In the genomic region with DNA sequence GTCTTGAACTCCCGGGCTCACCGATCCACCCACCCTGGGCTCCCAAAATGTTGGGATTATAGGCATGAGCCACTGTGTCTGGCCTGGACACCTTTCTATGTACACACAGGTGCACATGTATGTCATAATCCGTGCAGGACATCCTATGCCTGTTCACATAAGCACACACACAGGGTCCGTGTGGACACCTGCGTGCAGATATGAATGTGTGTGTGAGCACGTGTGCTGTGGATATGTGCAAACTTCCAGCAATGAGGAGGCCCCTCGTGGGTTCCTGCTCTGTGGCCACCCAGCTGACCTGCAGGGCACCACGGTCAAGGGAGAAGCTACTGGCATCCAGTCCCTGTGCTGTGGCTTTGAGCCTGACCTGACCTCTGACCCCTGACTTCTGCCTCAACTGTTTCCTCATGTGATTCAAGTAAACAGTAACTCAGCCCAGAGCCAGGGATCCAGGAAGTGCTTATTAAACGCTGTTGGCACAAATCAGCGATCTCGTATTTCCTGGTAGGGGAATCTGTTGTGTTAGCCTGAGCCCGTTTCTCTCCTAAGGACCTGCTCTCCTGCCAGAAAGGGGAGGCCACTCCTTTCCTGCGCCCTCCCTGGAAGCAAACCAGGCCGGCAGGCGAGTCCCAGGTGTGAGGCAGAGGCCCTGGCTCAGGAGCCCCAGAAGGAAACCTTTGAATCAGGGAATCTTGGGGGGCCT, we compare ENCODE assay signal across 12 cellular contexts. TPM values are rescaled to one million over a fixed set of nuclear protein-coding genes. Genes with fewer than 3 reads are reported as not detected.
A peak's percentile ranks its signal among the peaks of the same experiment; 100 is the strongest.
DNase-seq lines count a peak whose midpoint lies in the region; ATAC-seq, FAIRE-seq and TF ChIP-seq lines count a peak whose summit lies in the region.
"Had no signal": no experiment of that assay in that cellular context is flagged by ENCODE, and none has a peak within 500 bp of the region (broad histone marks: within the 10 kb centered on the region; RNA-seq: fewer than 3 reads in every experiment).

No MANE protein-coding gene starts in this region.

- in situ Hi-C loops in mammary epithelial cell (cut with MboI; ENCODE audit: low sequenced_read_pairs in 2 of 2): no loop called here
- in situ Hi-C loops in astrocyte of the spinal cord (cut with HindIII; ENCODE audit: low sequenced_read_pairs): no loop called here

- no peak overlapping the region for H2AFZ ChIP-seq in mammary epithelial cell (ENCODE audit: low read depth, low read length)

- CTCF ChIA-PET in mammary epithelial cell (lab: Charles Lee; ENCODE audit: low non-redundant PET): interaction anchor here (0.6 to 0.7 kb wide), 3 partner anchors 33 to 186 kb away, joined by 3 to 5 read pairs (median 5); no protein-coding TSS in a partner anchor

- no peaks in the 10 kb centered on the region for H3K27me3 ChIP-seq in breast epithelium
- H3K27me3 ChIP-seq in mammary epithelial cell (ENCODE audit: insufficient read depth, low read length): no peaks in the 10 kb centered on the region
- H3K27me3 ChIP-seq in left lung: peaks cover 1 to 7% of the 10 kb centered on the region in 2 donors

- DNase-seq in breast epithelium (ENCODE audit: low spot score in 2 of 2) (peak in 1 of 2 donors; percentile 68), mammary epithelial cell (no peak), astrocyte of the spinal cord (ENCODE audit: low read depth, low spot score) (peak; percentile 72), left lung (no peak), urothelium cell line (ENCODE audit: low spot score) (no peak), 8988T (no peak)
- DNase-seq: activated CD4-positive, CD25-positive, alpha-beta regulatory T cell treated with anti-CD3 and anti-CD28 coated beads, Interleukin-2, amount 50 U/mL, for 72 hours; anterior cingulate cortex; substantia nigra had no signal

- H3K4me3 ChIP-seq in breast epithelium: no peak overlapping the region
- H3K4me3 ChIP-seq in mammary epithelial cell (replicated peaks in 1 of 3; ENCODE audit: insufficient read depth in 1 of 3, low read depth in 2 of 3, low read length in 3 of 3): no peak overlapping the region
- no peak overlapping the region for H3K4me3 ChIP-seq in astrocyte of the spinal cord (ENCODE audit: low read depth, low read length)
- no peak overlapping the region for H3K4me3 ChIP-seq in left lung

- H3K4me1 ChIP-seq in breast epithelium (no peaks in the 10 kb centered on the region), mammary epithelial cell (ENCODE audit: insufficient read depth, low read length) (peaks cover 20% of the 10 kb centered on the region), left lung (peaks cover 3 to 14% of the 10 kb centered on the region in 2 donors)

- no TSS peak for BruUV-seq in mammary epithelial cell (replicated peaks; lab: Mats Ljungman, UMichigan)

- H3K79me2 ChIP-seq in mammary epithelial cell (ENCODE audit: insufficient read depth, low read length): no peaks in the 10 kb centered on the region

- intact Hi-C loops in breast epithelium (cut with DNase I; ENCODE audit: low total_unique reads) (no loop called here), mammary epithelial cell (cut with micrococcal nuclease) (no loop called here), left lung (cut with DNase I) (no loop called here)

- no peaks in the 10 kb centered on the region for H3K36me3 ChIP-seq in breast epithelium
- H3K36me3 ChIP-seq in mammary epithelial cell (ENCODE audit: insufficient read depth, low read length): no peaks in the 10 kb centered on the region
- no peaks in the 10 kb centered on the region for H3K36me3 ChIP-seq in left lung

- dilution Hi-C loops in mammary epithelial cell (cut with HindIII; ENCODE audit: low sequenced_read_pairs): no loop called here

- no peak overlapping the region for H3K4me2 ChIP-seq in mammary epithelial cell (ENCODE audit: insufficient read depth, low read depth, low read length)

- no peak overlapping the region for H3K9ac ChIP-seq in mammary epithelial cell (ENCODE audit: insufficient read depth, low read length)

- peak; percentile 79 for ATAC-seq in left lung
- ATAC-seq in GM18505 (IDR thresholded peaks at IDR 0.05; ENCODE audit: unreplicated experiment): no peak
- ATAC-seq in GM19455 (IDR thresholded peaks at IDR 0.05; ENCODE audit: unreplicated experiment): no peak

- peak; percentile 50 for FAIRE-seq in urothelium cell line (lab: Jason Lieb, UNC)

- H3K27ac ChIP-seq in breast epithelium: peak overlapping the region; percentile 83 to 85
- H3K27ac ChIP-seq in mammary epithelial cell (ENCODE audit: insufficient read depth, low read depth, low read length): no peak overlapping the region
- H3K27ac ChIP-seq in left lung: peak overlapping the region in 1 of 2 donors; percentile 49

- no peaks in the 10 kb centered on the region for H3K9me3 ChIP-seq in breast epithelium
- peaks cover 3% of the 10 kb centered on the region for H3K9me3 ChIP-seq in mammary epithelial cell (replicated peaks; ENCODE audit: insufficient read depth, low read length)
- H3K9me3 ChIP-seq in left lung: no peaks in the 10 kb centered on the region

- TF ChIP-seq CTCF in breast epithelium (IDR thresholded peaks at IDR 0.05) (no peak), mammary epithelial cell (conservative IDR thresholded peaks at IDR 0.05 in 1 of 2, IDR thresholded peaks at IDR 0.05 in 1 of 2; ENCODE audit: extremely low read depth in 1 of 2, insufficient read depth in 1 of 2, low read depth in 1 of 2, low read length in 2 of 2) (no peak), astrocyte of the spinal cord (IDR thresholded peaks at IDR 0.05; ENCODE audit: low read depth, low read length) (no peak), left lung (IDR thresholded peaks at IDR 0.05) (no peak)

- H4K20me1 ChIP-seq in mammary epithelial cell (ENCODE audit: insufficient read depth, low read length): no peaks in the 10 kb centered on the region

- no peak for TF ChIP-seq POLR2A in breast epithelium (IDR thresholded peaks at IDR 0.05)
- TF ChIP-seq POLR2A in GM18505 (IDR thresholded peaks at IDR 0.05; ENCODE audit: borderline replicate concordance, extremely low read depth, insufficient read depth, insufficient read length): no peak

- 80% methylated on average over 7 of the region's 15 CpGs for WGBS in mammary epithelial cell (ENCODE audit: low coverage, missing lambda C conversion rate)

RNA-seq across cellular contexts. Expression of a gene that starts 6.5 kb away (rescaled TPM):
- total RNA-seq in breast epithelium (1 to 10 TPM in 2 of 3 donors, not detected in 1; 1.2 to 4.9 TPM), mammary epithelial cell (1 to 10 TPM in 1 of 2 donors, not detected in 1; 2.1 TPM), left lung (1 to 10 TPM in 1 of 2 donors, under 1 TPM in 1; 0.50 to 1.3 TPM)
- 1.2 TPM for polyA plus RNA-seq in mammary epithelial cell
- polyA minus RNA-seq in mammary epithelial cell: 18.1 TPM
- total RNA-seq: skeletal muscle tissue had no signal

RNA-seq across cellular contexts. Expression of a gene that starts 21.5 kb away (rescaled TPM):
- total RNA-seq in breast epithelium (1,000 to 10,000 TPM; 5,075 to 6,295 (median 5,484) TPM), mammary epithelial cell (1,000 to 10,000 TPM; 1,876 to 2,450 TPM), left lung (1,000 to 10,000 TPM; 1,639 to 1,736 TPM)
- 2,937 TPM for polyA plus RNA-seq in mammary epithelial cell
- 730 TPM for polyA minus RNA-seq in mammary epithelial cell

RNA-seq across cellular contexts. Expression of a gene that starts 31.4 kb away (rescaled TPM):
- total RNA-seq in breast epithelium (under 1 TPM; 0.59 to 0.98 (median 0.80) TPM), mammary epithelial cell (not detected), left lung (1 to 10 TPM in 1 of 2 donors, under 1 TPM in 1; 0.31 to 2.5 TPM)
- not detected for polyA plus RNA-seq in mammary epithelial cell
- not detected for polyA minus RNA-seq in mammary epithelial cell
- total RNA-seq: skeletal muscle tissue had no signal
